ENCODE assay signal across 18 cellular contexts in the genomic region with DNA sequence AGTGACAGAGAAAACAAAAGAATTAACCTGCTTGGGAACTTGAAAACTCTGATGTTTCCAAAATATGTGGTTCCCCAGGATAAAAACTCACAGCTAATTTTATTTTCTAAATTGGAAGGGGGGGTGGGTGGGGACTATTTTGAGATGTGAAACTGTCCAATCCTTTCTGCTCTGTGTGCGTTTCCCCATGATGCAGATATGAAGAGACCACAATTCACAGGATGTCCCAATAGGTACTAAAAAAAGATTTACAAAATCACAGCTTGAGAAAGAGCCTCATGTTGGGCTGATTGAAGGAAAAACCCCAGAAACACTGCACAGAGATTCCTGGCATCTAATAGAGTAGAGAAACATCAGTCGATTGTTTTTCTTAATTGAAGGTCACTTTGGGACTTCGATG.
"Had no signal": no experiment of that assay in that cellular context is flagged by ENCODE, and none has a peak within 500 bp of the region (broad histone marks: within the 10 kb centered on the region; RNA-seq: fewer than 3 reads in every experiment).

No MANE protein-coding gene starts in this region.

- H3K27ac ChIP-seq: epithelial cell of prostate, esophagus muscularis mucosa, gastrocnemius medialis, heart right ventricle, neutrophil, right atrium auricular region, sigmoid colon, skin epidermis, stomach, thoracic aorta, transverse colon had no signal

- H3K9me3 ChIP-seq: esophagus muscularis mucosa, gastrocnemius medialis, heart right ventricle, neutrophil, right atrium auricular region, sigmoid colon, stomach, thoracic aorta, transverse colon had no signal

- H3K4me1 ChIP-seq: esophagus muscularis mucosa, gastrocnemius medialis, right atrium auricular region, sigmoid colon, stomach, transverse colon had no signal

- H3K4me3 ChIP-seq: esophagus muscularis mucosa, gastrocnemius medialis, heart right ventricle, right atrium auricular region, sigmoid colon, skin epidermis, stomach, thoracic aorta, transverse colon had no signal

- ATAC-seq: gastrocnemius medialis; heart right ventricle; naive thymus-derived CD8-positive, alpha-beta T cell had no signal

- H3K27me3 ChIP-seq: esophagus muscularis mucosa, gastrocnemius medialis, heart right ventricle, neutrophil, right atrium auricular region, sigmoid colon, stomach, transverse colon had no signal

- H3K27me3 Mint-ChIP-seq: naive thymus-derived CD8-positive, alpha-beta T cell had no signal

- H3K9me3 Mint-ChIP-seq: naive thymus-derived CD8-positive, alpha-beta T cell had no signal

- H3K36me3 ChIP-seq: esophagus muscularis mucosa, gastrocnemius medialis, heart right ventricle, neutrophil, right atrium auricular region, sigmoid colon, stomach, thoracic aorta, transverse colon had no signal

- H3K4me3 Mint-ChIP-seq: naive thymus-derived CD8-positive, alpha-beta T cell had no signal

- DNase-seq: effector memory CD4-positive, alpha-beta T cell; gastrocnemius medialis; heart right ventricle; hypothalamus; kidney glomerular epithelial cell; naive thymus-derived CD8-positive, alpha-beta T cell; sigmoid colon; stimulated activated CD4-positive, alpha-beta T cell treated with anti-CD3 and anti-CD28 coated beads, Interleukin-12 subunit alpha, Interleukin-12 subunit beta, amount 100 ng/mL, for 4 hours; stimulated activated naive CD4-positive, alpha-beta T cell; stomach; substantia nigra; transverse colon had no signal
